In the genomic region with DNA sequence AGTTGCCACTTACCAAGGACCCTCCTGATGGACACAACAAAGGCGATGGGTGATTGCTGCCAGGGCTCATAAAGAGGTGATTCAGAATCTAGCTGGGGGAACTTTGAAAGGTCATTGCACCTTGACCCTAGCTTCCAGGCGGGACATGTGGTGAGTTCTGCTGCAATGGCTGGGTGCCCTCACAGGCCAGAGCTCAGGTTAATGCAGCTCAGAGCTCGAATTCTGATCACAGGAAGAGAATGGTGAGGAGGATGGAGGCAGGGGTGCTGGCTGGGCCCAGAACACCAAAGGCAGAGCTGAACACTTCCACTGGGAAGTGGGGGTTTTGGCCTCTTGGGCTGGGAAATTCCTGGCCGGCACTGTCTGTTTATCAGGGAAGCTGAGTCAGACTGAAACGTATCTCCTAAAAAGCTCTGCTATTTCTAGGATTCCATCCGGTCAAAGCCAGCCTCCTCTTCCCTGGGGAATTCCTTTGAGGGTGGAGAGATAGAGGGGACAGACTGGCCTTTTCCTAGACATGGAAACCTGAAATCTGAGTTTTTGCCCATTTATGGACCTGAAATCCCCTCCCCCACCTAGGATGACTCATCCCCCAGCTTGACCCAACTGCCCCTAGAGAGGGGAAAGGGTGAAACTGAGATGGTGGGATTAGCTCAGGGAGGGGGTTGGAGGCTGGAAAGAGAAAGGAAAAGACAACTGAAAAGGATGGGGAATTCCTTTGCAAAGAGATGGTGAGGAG, we compare ENCODE assay signal across 8 cellular contexts. TPM values are rescaled to one million over a fixed set of nuclear protein-coding genes. Genes with fewer than 3 reads are reported as not detected.
DNase-seq lines count a peak whose midpoint lies in the region; ATAC-seq and TF ChIP-seq lines count a peak whose summit lies in the region.
"Had no signal": no experiment of that assay in that cellular context is flagged by ENCODE, and none has a peak within 500 bp of the region (broad histone marks: within the 10 kb centered on the region; RNA-seq: fewer than 3 reads in every experiment).

No MANE protein-coding gene starts in this region.

- 59 to 78% methylated on average over 6 of the region's 6 CpGs for WGBS in thyroid gland, 2 donors

- H3K9me3 ChIP-seq in HUES6 (ENCODE audit: control insufficient read depth, insufficient read depth, low read depth, low read length): no peaks in the 10 kb centered on the region
- H3K9me3 ChIP-seq in breast epithelium: no peaks in the 10 kb centered on the region
- no peaks in the 10 kb centered on the region for H3K9me3 ChIP-seq in thyroid gland

- H3K4me1 ChIP-seq in HUES6 (ENCODE audit: control insufficient read depth, insufficient read depth, low read length) (peaks cover 55% of the 10 kb centered on the region), breast epithelium (no peaks in the 10 kb centered on the region), thyroid gland (peaks cover 22 to 54% of the 10 kb centered on the region in 2 donors)

- no peak for TF ChIP-seq CTCF in breast epithelium (IDR thresholded peaks at IDR 0.05)
- TF ChIP-seq CTCF in thyroid gland (IDR thresholded peaks at IDR 0.05): no peak

- peak overlapping the region; percentile 98 for H3K27ac ChIP-seq in HUES6 (ENCODE audit: low read depth, low read length)
- peak overlapping the region; percentile 14 to 64 for H3K27ac ChIP-seq in breast epithelium
- peak overlapping the region; percentile 28 to 81 (median 74) for H3K27ac ChIP-seq in thyroid gland

- no peak for TF ChIP-seq POLR2A in breast epithelium (IDR thresholded peaks at IDR 0.05)
- no peak for TF ChIP-seq POLR2A in thyroid gland (IDR thresholded peaks at IDR 0.05)

- ATAC-seq in HG03442 (IDR thresholded peaks at IDR 0.05; ENCODE audit: unreplicated experiment): no peak

- H3K27me3 ChIP-seq in HUES6 (ENCODE audit: control insufficient read depth, insufficient read depth, low read length): no peaks in the 10 kb centered on the region
- no peaks in the 10 kb centered on the region for H3K27me3 ChIP-seq in breast epithelium
- no peaks in the 10 kb centered on the region for H3K27me3 ChIP-seq in thyroid gland

- peak overlapping the region; percentile 17; the same call in 1 of the 2 replicates for H3K4me3 ChIP-seq in HUES6 (ENCODE audit: low read depth, low read length)
- no peak overlapping the region for H3K4me3 ChIP-seq in breast epithelium
- H3K4me3 ChIP-seq in thyroid gland (replicated peaks in 1 of 3): no peak overlapping the region

- H3K36me3 ChIP-seq in HUES6 (ENCODE audit: control insufficient read depth, insufficient read depth, low read length) (no peaks in the 10 kb centered on the region), breast epithelium (no peaks in the 10 kb centered on the region), thyroid gland (no peaks in the 10 kb centered on the region)

- intact Hi-C loops in breast epithelium (cut with DNase I; ENCODE audit: low total_unique reads) (no loop called here), thyroid gland (cut with DNase I) (no loop called here)

- DNase-seq in breast epithelium (ENCODE audit: low spot score in 2 of 2) (no peak), kidney tubule cell (ENCODE audit: low spot score) (peak; percentile 98), thyroid gland (no peak), Ammon's horn (ENCODE audit: low spot score) (no peak), DMS153 (lab: John Stamatoyannopoulos, UW) (no peak)
- DNase-seq: NCI-H2081 had no signal

- peak overlapping the region; percentile 89 for H3K9ac ChIP-seq in HUES6 (ENCODE audit: low read length)

RNA-seq across cellular contexts. Expression of gene NUAK2, which starts 27.2 kb away (rescaled TPM):
- total RNA-seq in breast epithelium (1 to 10 TPM in 2 of 3 donors, under 1 TPM in 1; 0.98 to 2.2 (median 1.1) TPM), thyroid gland (10 to 100 TPM; 16.8 to 41.0 (median 26.8) TPM)

Comparison
In these comparisons a context has a peak if more than half of its experiments do, and no peak if none do; other contexts are left out.
1. H3K27ac ChIP-seq: peak in every context shown above with its lines; median percentile 98 in HUES6; 74 in thyroid gland; 39 in breast epithelium.
2. RNA of gene NUAK2, which starts 27.2 kb away (total RNA-seq): 16.8 to 41.0 TPM in thyroid gland; 0.98 to 2.2 TPM in breast epithelium; every median in the first group is over 4 times any median in the second.